In genomic region chr11:371051-371450, GRCh38 we compare ENCODE assay signal across 16 cellular contexts. TPM values are rescaled to one million over a fixed set of nuclear protein-coding genes. Genes with fewer than 3 reads are reported as not detected.
DNase-seq lines count a peak whose midpoint lies in the region; ATAC-seq and TF ChIP-seq lines count a peak whose summit lies in the region.
"Had no signal": no experiment of that assay in that cellular context is flagged by ENCODE, and none has a peak within 500 bp of the region (broad histone marks: within the 10 kb centered on the region; RNA-seq: fewer than 3 reads in every experiment).

No MANE protein-coding gene starts in this region.

- peaks cover 0 to 23% of the 10 kb centered on the region in 2 experiments; a peak in 1 of 4 replicates for H3K4me1 ChIP-seq in SK-N-SH (ENCODE audit: control insufficient read depth in 1 of 2, insufficient read depth in 2 of 2, low read depth in 1 of 2, low read length in 1 of 2)
- peaks cover 6% of the 10 kb centered on the region; the same call in 1 of the 2 replicates for H3K4me1 ChIP-seq in PC-3 (ENCODE audit: insufficient read depth, low read length)
- H3K4me1 ChIP-seq in endodermal cell (ENCODE audit: control insufficient read depth, insufficient read depth, low read length), result no peaks in the 10 kb centered on the region
- no peaks in the 10 kb centered on the region for H3K4me1 ChIP-seq in osteoblast (ENCODE audit: insufficient read depth, low read length)
- H3K4me1 ChIP-seq: SJCRH30 had no signal

- H3F3A ChIP-seq in SK-N-SH (replicated peaks; ENCODE audit: insufficient read depth), result peaks cover 6% of the 10 kb centered on the region
- H3F3A ChIP-seq in PC-3 (ENCODE audit: low read length, unreplicated experiment), result no peaks in the 10 kb centered on the region

- ATAC-seq in SK-N-SH treated with all-trans-retinoic acid at 6 μM for 48 hours (no peak), PC-3 (no peak), HG02870 (IDR thresholded peaks at IDR 0.05; ENCODE audit: unreplicated experiment) (no peak)
- ATAC-seq: activated CD8-positive, alpha-beta T cell treated with anti-CD3 and anti-CD28 coated beads, Interleukin-2, amount 10 ng/mL, durations not matched to agents 7 days and 5 days had no signal

- H3K9me3 ChIP-seq in SK-N-SH, result no peaks in the 10 kb centered on the region
- H3K9me3 ChIP-seq in PC-3 (ENCODE audit: low read length), result no peaks in the 10 kb centered on the region
- H3K9me3 ChIP-seq in endodermal cell (ENCODE audit: control insufficient read depth, low read length), result peaks cover 8% of the 10 kb centered on the region
- H3K9me3 ChIP-seq in osteoblast (ENCODE audit: low read depth, low read length), result no peaks in the 10 kb centered on the region
- H3K9me3 ChIP-seq: breast epithelium, SJCRH30, tibial nerve had no signal

- H3K4me2 ChIP-seq in SK-N-SH (no peak overlapping the region), PC-3 (ENCODE audit: low read length) (peak overlapping the region; percentile 87; the same call in 1 of the 2 replicates), osteoblast (ENCODE audit: insufficient read depth, low read length) (no peak overlapping the region)

- peak overlapping the region; percentile 93 for H3K27ac Mint-ChIP-seq in endodermal cell
- H3K27ac Mint-ChIP-seq in activated T-helper 2 cell treated with anti-CD3 and anti-CD28 coated beads, Interferon-gamma antibody, Interleukin-2, Interleukin-4, amounts not matched to agents 10 μg/mL and 5 μg/mL and 100 μg/mL, durations not matched to agents 14 hours and 24 hours and 36 hours, result no peak overlapping the region
- H3K27ac Mint-ChIP-seq: activated CD8-positive, alpha-beta T cell treated with anti-CD3 and anti-CD28 coated beads, Interleukin-2, amount 10 ng/mL, durations not matched to agents 7 days and 5 days had no signal

- peaks cover 9% of the 10 kb centered on the region for H3K4me1 Mint-ChIP-seq in endodermal cell
- peaks cover 8% of the 10 kb centered on the region for H3K4me1 Mint-ChIP-seq in activated T-helper 2 cell treated with anti-CD3 and anti-CD28 coated beads, Interferon-gamma antibody, Interleukin-2, Interleukin-4, amounts not matched to agents 10 μg/mL and 5 μg/mL and 100 μg/mL, durations not matched to agents 14 hours and 24 hours and 36 hours (ENCODE audit: low read depth)

- no peak overlapping the region for H2AFZ ChIP-seq in SK-N-SH (ENCODE audit: low read depth)
- no peak overlapping the region for H2AFZ ChIP-seq in PC-3 (ENCODE audit: low read length)
- H2AFZ ChIP-seq in osteoblast (ENCODE audit: low read length), result no peak overlapping the region

- POLR2A ChIA-PET in SK-N-SH (lab: Yijun Ruan, JAX) (interaction anchor here (1.5 kb wide), 1 partner anchor 26 kb away, joined by 3 read pairs; no protein-coding TSS in a partner anchor), PC-3 (lab: Charles Lee; ENCODE audit: unreplicated experiment) (no interaction called here)

- peaks cover 3% of the 10 kb centered on the region for H3K27me3 Mint-ChIP-seq in endodermal cell (ENCODE audit: insufficient read depth)
- peaks cover 36% of the 10 kb centered on the region for H3K27me3 Mint-ChIP-seq in activated T-helper 2 cell treated with anti-CD3 and anti-CD28 coated beads, Interferon-gamma antibody, Interleukin-2, Interleukin-4, amounts not matched to agents 10 μg/mL and 5 μg/mL and 100 μg/mL, durations not matched to agents 14 hours and 24 hours and 36 hours (ENCODE audit: low read depth)

- H3K4me3 ChIP-seq in SK-N-SH (ENCODE audit: low read depth in 2 of 2, low read length in 1 of 2) (peak overlapping the region in 1 of 2 experiments; percentile 63; a peak in 2 of 4 replicates), PC-3 (ENCODE audit: low read length) (no peak overlapping the region), endodermal cell (ENCODE audit: low read length) (peak overlapping the region; percentile 85), osteoblast (ENCODE audit: insufficient read depth, low read length) (no peak overlapping the region)
- H3K4me3 ChIP-seq: breast epithelium, SJCRH30 had no signal

- intact Hi-C loops in PC-3 (cut with micrococcal nuclease), result no loop called here
- intact Hi-C loops in activated T-helper 2 cell treated with anti-CD3 and anti-CD28 coated beads, Interferon-gamma antibody, Interleukin-2, Interleukin-4, amounts not matched to agents 10 μg/mL and 5 μg/mL and 100 μg/mL, durations not matched to agents 14 hours and 24 hours and 36 hours (cut with micrococcal nuclease), result no loop called here

- peaks cover 4% of the 10 kb centered on the region for H3K9me3 Mint-ChIP-seq in endodermal cell
- H3K9me3 Mint-ChIP-seq in activated T-helper 2 cell treated with anti-CD3 and anti-CD28 coated beads, Interferon-gamma antibody, Interleukin-2, Interleukin-4, amounts not matched to agents 10 μg/mL and 5 μg/mL and 100 μg/mL, durations not matched to agents 14 hours and 24 hours and 36 hours, result no peaks in the 10 kb centered on the region

- H3K9me2 ChIP-seq in SK-N-SH (no peaks in the 10 kb centered on the region), PC-3 (replicated peaks; ENCODE audit: low read length) (no peaks in the 10 kb centered on the region)

- 96% methylated on average over 4 of the region's 5 CpGs for WGBS in SK-N-SH (ENCODE audit: low lambda C conversion rate)
- 96 to 100% methylated on average over 4 to 5 of the region's 5 CpGs for WGBS in endodermal cell (ENCODE audit: insufficient coverage in 1 of 2, insufficient read length in 1 of 2), 2 experiments

- H3K79me2 ChIP-seq in SK-N-SH (ENCODE audit: insufficient read depth), result no peaks in the 10 kb centered on the region
- H3K79me2 ChIP-seq in PC-3 (ENCODE audit: low read length), result peaks cover 10% of the 10 kb centered on the region
- no peaks in the 10 kb centered on the region for H3K79me2 ChIP-seq in osteoblast (ENCODE audit: insufficient read depth, low read length)

- BruUV-seq in PC-3 (replicated peaks; lab: Mats Ljungman, UMichigan), result no TSS peak

- H3K4me3 Mint-ChIP-seq in endodermal cell, result peak overlapping the region; percentile 75
- H3K4me3 Mint-ChIP-seq in activated T-helper 2 cell treated with anti-CD3 and anti-CD28 coated beads, Interferon-gamma antibody, Interleukin-2, Interleukin-4, amounts not matched to agents 10 μg/mL and 5 μg/mL and 100 μg/mL, durations not matched to agents 14 hours and 24 hours and 36 hours (ENCODE audit: low read depth), result no peak overlapping the region

- DNase-seq in SK-N-SH (peak; percentile 44), PC-3 (no peak), endodermal cell (no peak), osteoblast (ENCODE audit: insufficient read length, low spot score, missing footprints) (peak; percentile 88), NCI-H510A (lab: John Stamatoyannopoulos, UW) (no peak)
- DNase-seq in activated T-helper 2 cell treated with anti-CD3 and anti-CD28 coated beads, Interferon-gamma antibody, Interleukin-2, Interleukin-4, amounts not matched to agents 10 μg/mL and 5 μg/mL and 100 μg/mL, durations not matched to agents 14 hours and 24 hours and 36 hours (ENCODE audit: low spot score), result no peak
- DNase-seq: activated CD8-positive, alpha-beta T cell treated with anti-CD3 and anti-CD28 coated beads, Interleukin-2, amount 10 ng/mL, durations not matched to agents 7 days and 5 days; activated effector memory CD4-positive, alpha-beta T cell treated with Interleukin-2 at 50 U/mL for 16 hours; SJCRH30 had no signal

- H3K36me3 ChIP-seq in SK-N-SH (replicated peaks in 1 of 2; ENCODE audit: control insufficient read depth in 1 of 2, insufficient read depth in 2 of 2, low read length in 1 of 2) (peaks cover 0 to 10% of the 10 kb centered on the region in 2 experiments), PC-3 (ENCODE audit: low read depth, low read length) (no peaks in the 10 kb centered on the region), endodermal cell (ENCODE audit: control insufficient read depth, insufficient read depth, low read length) (peaks cover 21% of the 10 kb centered on the region), osteoblast (ENCODE audit: insufficient read depth, low read length) (no peaks in the 10 kb centered on the region)
- H3K36me3 ChIP-seq: breast epithelium, SJCRH30 had no signal

- TF ChIP-seq EP300 in SK-N-SH (IDR thresholded peaks at IDR 0.05; ENCODE audit: borderline replicate concordance in 1 of 2, low read depth in 1 of 2, low read length in 1 of 2), result no peak

- H3K27ac ChIP-seq in SK-N-SH (ENCODE audit: low read depth in 2 of 2, low read length in 1 of 2) (no peak overlapping the region; a peak in 1 of 4 replicates), PC-3 (ENCODE audit: low read length) (no peak overlapping the region), endodermal cell (ENCODE audit: low read depth, low read length) (no peak overlapping the region), osteoblast (ENCODE audit: low read depth, low read length) (no peak overlapping the region)
- H3K27ac ChIP-seq: 22Rv1, breast epithelium, SJCRH30 had no signal

- H3K27me3 ChIP-seq in SK-N-SH (ENCODE audit: insufficient read depth), result no peaks in the 10 kb centered on the region
- no peaks in the 10 kb centered on the region for H3K27me3 ChIP-seq in PC-3 (ENCODE audit: low read length)
- H3K27me3 ChIP-seq in endodermal cell (ENCODE audit: control insufficient read depth, insufficient read depth, low read length, poor library complexity, severe bottlenecking), result no peaks in the 10 kb centered on the region
- peaks cover 36% of the 10 kb centered on the region for H3K27me3 ChIP-seq in osteoblast (ENCODE audit: insufficient read depth, low read length)
- H3K27me3 ChIP-seq: SJCRH30 had no signal

- peaks cover 28% of the 10 kb centered on the region for H3K36me3 Mint-ChIP-seq in endodermal cell (ENCODE audit: low read depth)
- H3K36me3 Mint-ChIP-seq in activated T-helper 2 cell treated with anti-CD3 and anti-CD28 coated beads, Interferon-gamma antibody, Interleukin-2, Interleukin-4, amounts not matched to agents 10 μg/mL and 5 μg/mL and 100 μg/mL, durations not matched to agents 14 hours and 24 hours and 36 hours (ENCODE audit: low read depth), result no peaks in the 10 kb centered on the region

- no peaks in the 10 kb centered on the region for H4K20me1 ChIP-seq in SK-N-SH (ENCODE audit: insufficient read depth)
- H4K20me1 ChIP-seq in PC-3 (ENCODE audit: low read length), result no peaks in the 10 kb centered on the region
- no peaks in the 10 kb centered on the region for H4K20me1 ChIP-seq in osteoblast (ENCODE audit: insufficient read depth, low read length)

- TF ChIP-seq CTCF in SK-N-SH (IDR thresholded peaks at IDR 0.05) (no peak), PC-3 (conservative IDR thresholded peaks at IDR 0.05; ENCODE audit: low read depth, low read length) (no peak), endodermal cell (conservative IDR thresholded peaks at IDR 0.05) (no peak), osteoblast (IDR thresholded peaks at IDR 0.05; ENCODE audit: extremely low read depth, low read depth, low read length) (no peak)

- no peak for TF ChIP-seq RAD21 in SK-N-SH (IDR thresholded peaks at IDR 0.05; ENCODE audit: low read length)

- CTCF ChIA-PET in SK-N-SH (lab: Yijun Ruan, JAX) (interaction anchor here (0.9 to 2.0 kb wide), 6 partner anchors 12 to 120 kb away, joined by 3 to 8 read pairs (median 4); no protein-coding TSS in a partner anchor), PC-3 (lab: Charles Lee) (no interaction called here)

- H3K9ac ChIP-seq in SK-N-SH (no peak overlapping the region), PC-3 (ENCODE audit: low read length) (no peak overlapping the region), endodermal cell (ENCODE audit: extremely low read depth, low read length, poor library complexity, severe bottlenecking) (no peak overlapping the region)

RNA-seq across cellular contexts. Expression of gene B4GALNT4, which starts 1.8 kb away (rescaled TPM):
- polyA plus RNA-seq in SK-N-SH (2012; rRNA removed), result 58.6 and 66.7 TPM in 2 replicates
- polyA plus RNA-seq in SK-N-SH (2012; cell fraction: cytosol; rRNA removed), result 18.8 and 31.2 TPM in 2 replicates
- 380 and 563 TPM in 2 replicates for polyA plus RNA-seq in SK-N-SH (2012; cell fraction: nucleus; rRNA removed)
- total RNA-seq in PC-3 (2014; rRNA removed) (52.9 and 87.9 TPM in 2 replicates), endodermal cell (100 to 1,000 TPM; 109 to 118 TPM), osteoblast (0.88 and 2.2 TPM in 2 replicates)
- 126 TPM for polyA plus RNA-seq in endodermal cell (2013, experiment 1 of 2)
- 105 TPM for polyA plus RNA-seq in endodermal cell (2013, experiment 2 of 2)
- 1.5 and 2.9 TPM in 2 replicates for total RNA-seq in activated T-helper 2 cell treated with anti-CD3 and anti-CD28 coated beads, Interferon-gamma antibody, Interleukin-2, Interleukin-4, amounts not matched to agents 10 μg/mL and 5 μg/mL and 100 μg/mL, durations not matched to agents 14 hours and 24 hours and 36 hours
- total RNA-seq: HT-29 had no signal

RNA-seq across cellular contexts. Expression of gene PKP3, which starts 23.0 kb away (rescaled TPM):
- polyA plus RNA-seq in SK-N-SH (2012; rRNA removed), result 1.4 and 2.4 TPM in 2 replicates
- polyA plus RNA-seq in SK-N-SH (2012; cell fraction: cytosol; rRNA removed), result 0.59 and 0.98 TPM in 2 replicates
- 4.2 and 5.2 TPM in 2 replicates for polyA plus RNA-seq in SK-N-SH (2012; cell fraction: nucleus; rRNA removed)
- total RNA-seq in PC-3 (2014; rRNA removed), result 218 and 222 TPM in 2 replicates
- 10 to 100 TPM; 35.4 to 44.8 TPM for total RNA-seq in endodermal cell
- polyA plus RNA-seq in endodermal cell (2013, experiment 1 of 2), result 1.2 TPM
- 0.62 TPM for polyA plus RNA-seq in endodermal cell (2013, experiment 2 of 2)
- total RNA-seq in osteoblast, result 0.88 and 2.5 TPM in 2 replicates
- total RNA-seq in activated T-helper 2 cell treated with anti-CD3 and anti-CD28 coated beads, Interferon-gamma antibody, Interleukin-2, Interleukin-4, amounts not matched to agents 10 μg/mL and 5 μg/mL and 100 μg/mL, durations not matched to agents 14 hours and 24 hours and 36 hours, result not detected in 2 replicates
- total RNA-seq: frontal cortex, SJCRH30 had no signal

RNA-seq across cellular contexts. Expression of gene SIGIRR, which starts 43.7 kb away (rescaled TPM):
- polyA plus RNA-seq in SK-N-SH (2012; rRNA removed), result 22.4 and 32.5 TPM in 2 replicates
- 12.3 and 16.4 TPM in 2 replicates for polyA plus RNA-seq in SK-N-SH (2012; cell fraction: cytosol; rRNA removed)
- 45.1 and 92.0 TPM in 2 replicates for polyA plus RNA-seq in SK-N-SH (2012; cell fraction: nucleus; rRNA removed)
- total RNA-seq in PC-3 (2014; rRNA removed) (85.4 and 112 TPM in 2 replicates), endodermal cell (10 to 100 TPM; 63.3 to 67.4 TPM), osteoblast (10.9 and 14.5 TPM in 2 replicates)
- 18.6 TPM for polyA plus RNA-seq in endodermal cell (2013, experiment 1 of 2)
- polyA plus RNA-seq in endodermal cell (2013, experiment 2 of 2), result 14.9 TPM
- 41.5 and 53.4 TPM in 2 replicates for total RNA-seq in activated T-helper 2 cell treated with anti-CD3 and anti-CD28 coated beads, Interferon-gamma antibody, Interleukin-2, Interleukin-4, amounts not matched to agents 10 μg/mL and 5 μg/mL and 100 μg/mL, durations not matched to agents 14 hours and 24 hours and 36 hours
- total RNA-seq: SJCRH30 had no signal

RNA-seq across cellular contexts. Expression of gene IFITM3, which starts 50.4 kb away (rescaled TPM):
- 229 and 326 TPM in 2 replicates for polyA plus RNA-seq in SK-N-SH (2012; rRNA removed)
- 148 and 237 TPM in 2 replicates for polyA plus RNA-seq in SK-N-SH (2012; cell fraction: cytosol; rRNA removed)
- polyA plus RNA-seq in SK-N-SH (2012; cell fraction: nucleus; rRNA removed), result 84.2 and 113 TPM in 2 replicates
- 91.6 and 97.6 TPM in 2 replicates for total RNA-seq in PC-3 (2014; rRNA removed)
- 100 to 1,000 TPM; 257 to 389 TPM for total RNA-seq in endodermal cell
- 186 TPM for polyA plus RNA-seq in endodermal cell (2013, experiment 1 of 2)
- 187 TPM for polyA plus RNA-seq in endodermal cell (2013, experiment 2 of 2)
- 98.4 and 116 TPM in 2 replicates for total RNA-seq in osteoblast
- 3.5 and 3.7 TPM in 2 replicates for total RNA-seq in activated T-helper 2 cell treated with anti-CD3 and anti-CD28 coated beads, Interferon-gamma antibody, Interleukin-2, Interleukin-4, amounts not matched to agents 10 μg/mL and 5 μg/mL and 100 μg/mL, durations not matched to agents 14 hours and 24 hours and 36 hours

RNA-seq across cellular contexts. Expression of gene IFITM1, which starts 57.2 kb away (rescaled TPM):
- 15.3 and 19.4 TPM in 2 replicates for polyA plus RNA-seq in SK-N-SH (2012; rRNA removed)
- 10.6 and 12.6 TPM in 2 replicates for polyA plus RNA-seq in SK-N-SH (2012; cell fraction: cytosol; rRNA removed)
- polyA plus RNA-seq in SK-N-SH (2012; cell fraction: nucleus; rRNA removed), result 4.7 and 8.8 TPM in 2 replicates
- total RNA-seq in PC-3 (2014; rRNA removed) (2.0 and 2.2 TPM in 2 replicates), endodermal cell (100 to 1,000 TPM; 211 to 558 TPM), osteoblast (48.6 and 64.4 TPM in 2 replicates)
- polyA plus RNA-seq in endodermal cell (2013, experiment 1 of 2), result 244 TPM
- 241 TPM for polyA plus RNA-seq in endodermal cell (2013, experiment 2 of 2)
- 256 and 260 TPM in 2 replicates for total RNA-seq in activated T-helper 2 cell treated with anti-CD3 and anti-CD28 coated beads, Interferon-gamma antibody, Interleukin-2, Interleukin-4, amounts not matched to agents 10 μg/mL and 5 μg/mL and 100 μg/mL, durations not matched to agents 14 hours and 24 hours and 36 hours

Comparison
In these comparisons a context has a peak if more than half of its experiments do, and no peak if none do; other contexts are left out.
1. DNase-seq: peak in SK-N-SH (single experiment) and osteoblast (single experiment); none in PC-3 (single experiment), endodermal cell (single experiment), activated T-helper 2 cell treated with anti-CD3 and anti-CD28 coated beads, Interferon-gamma antibody, Interleukin-2, Interleukin-4, amounts not matched to agents 10 μg/mL and 5 μg/mL and 100 μg/mL, durations not matched to agents 14 hours and 24 hours and 36 hours (single experiment) and NCI-H510A (single experiment).
2. RNA of gene B4GALNT4, which starts 1.8 kb away (total RNA-seq): 109 to 118 TPM in endodermal cell and 52.9 to 87.9 TPM in PC-3; 0.88 to 2.2 TPM in osteoblast and 1.5 to 2.9 TPM in activated T-helper 2 cell treated with anti-CD3 and anti-CD28 coated beads, Interferon-gamma antibody, Interleukin-2, Interleukin-4, amounts not matched to agents 10 μg/mL and 5 μg/mL and 100 μg/mL, durations not matched to agents 14 hours and 24 hours and 36 hours; every median in the first group is over 10 times any median in the second.
3. RNA of gene PKP3, which starts 23.0 kb away (total RNA-seq): 218 to 222 TPM in PC-3 and 35.4 to 44.8 TPM in endodermal cell; 0.88 to 2.5 TPM in osteoblast and not detected in activated T-helper 2 cell treated with anti-CD3 and anti-CD28 coated beads, Interferon-gamma antibody, Interleukin-2, Interleukin-4, amounts not matched to agents 10 μg/mL and 5 μg/mL and 100 μg/mL, durations not matched to agents 14 hours and 24 hours and 36 hours; every median in the first group is over 10 times any median in the second.